Comparison of ENCODE assay signal across 12 cellular contexts in the genomic region with DNA sequence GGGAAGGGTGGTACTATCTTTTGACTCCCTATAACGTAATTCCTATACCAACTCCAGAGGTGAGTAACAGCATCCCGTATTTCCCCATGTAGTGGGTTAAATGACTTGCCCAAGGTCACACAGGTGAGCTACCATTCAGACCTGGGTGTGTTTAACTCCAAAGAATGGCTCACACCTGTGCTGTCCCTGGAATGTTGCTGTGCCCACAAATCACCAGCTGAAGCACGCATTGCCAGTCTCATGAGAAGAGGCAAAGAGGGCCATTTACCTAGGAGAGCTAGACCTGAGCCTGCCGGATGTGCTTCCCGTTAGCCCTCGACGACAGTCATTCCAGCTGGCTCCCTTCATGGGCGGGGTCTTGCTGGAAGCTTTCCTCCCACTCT.
"Had no signal": no experiment of that assay in that cellular context is flagged by ENCODE, and none has a peak within 500 bp of the region (broad histone marks: within the 10 kb centered on the region; RNA-seq: fewer than 3 reads in every experiment).

No MANE protein-coding gene starts in this region.

- H3K27me3 ChIP-seq: colonic mucosa, ovary, testis had no signal

- H3K36me3 ChIP-seq: colonic mucosa, gastrocnemius medialis, ovary had no signal

- H3K4me1 Mint-ChIP-seq: activated T-helper 17 cell treated with anti-CD3 and anti-CD28 coated beads, Interleukin-2, amount 50 U/mL, for 72 hours; stimulated activated naive CD8-positive, alpha-beta T cell treated with anti-CD3 and anti-CD28 coated beads, Interleukin-15, amount 100 ng/mL, for 72 hours had no signal

- H3K27ac Mint-ChIP-seq: activated naive CD4-positive, alpha-beta T cell treated with anti-CD3 and anti-CD28 coated beads for 36 hours; activated T-helper 17 cell treated with anti-CD3 and anti-CD28 coated beads, Interleukin-2, amount 50 U/mL, for 72 hours; stimulated activated naive CD8-positive, alpha-beta T cell treated with anti-CD3 and anti-CD28 coated beads, Interleukin-15, amount 100 ng/mL, for 72 hours had no signal

- ATAC-seq: activated T-helper 17 cell treated with anti-CD3 and anti-CD28 coated beads, Interleukin-2, amount 50 U/mL, for 72 hours; gastrocnemius medialis; stimulated activated naive CD8-positive, alpha-beta T cell treated with anti-CD3 and anti-CD28 coated beads, Interleukin-15, amount 100 ng/mL, for 72 hours had no signal

- H3K27ac ChIP-seq: colonic mucosa, gastrocnemius medialis, ovary, testis had no signal

- DNase-seq: activated CD4-positive, alpha-beta T cell treated with anti-CD3 and anti-CD28 coated beads, Interleukin-2, amount 50 U/mL, for 1 hour; activated CD4-positive, CD25-positive, alpha-beta regulatory T cell; activated naive CD4-positive, alpha-beta T cell treated with anti-CD3 and anti-CD28 coated beads for 36 hours; activated T-cell treated with anti-CD3 and anti-CD28 coated beads for 4 hours; colonic mucosa; gastrocnemius medialis; ovary; stimulated activated CD4-positive, alpha-beta T cell treated with anti-CD3 and anti-CD28 coated beads, Interleukin-4, amount 100 ng/mL, for 1 hour; stimulated activated CD8-positive, alpha-beta memory T cell treated with anti-CD3 and anti-CD28 coated beads, Interleukin-4, amount 100 ng/mL, for 48 hours; stimulated activated naive CD8-positive, alpha-beta T cell treated with anti-CD3 and anti-CD28 coated beads, Interleukin-15, amount 100 ng/mL, for 72 hours; testis had no signal

- H3K4me3 ChIP-seq: colonic mucosa, gastrocnemius medialis, ovary, testis had no signal

- H3K4me3 Mint-ChIP-seq: activated naive CD4-positive, alpha-beta T cell treated with anti-CD3 and anti-CD28 coated beads for 36 hours; activated T-helper 17 cell treated with anti-CD3 and anti-CD28 coated beads, Interleukin-2, amount 50 U/mL, for 72 hours; stimulated activated naive CD8-positive, alpha-beta T cell treated with anti-CD3 and anti-CD28 coated beads, Interleukin-15, amount 100 ng/mL, for 72 hours had no signal

- H3K4me1 ChIP-seq: colonic mucosa, gastrocnemius medialis, testis had no signal

- H3K9me3 ChIP-seq: colonic mucosa, ovary, testis had no signal
